In the genomic region with DNA sequence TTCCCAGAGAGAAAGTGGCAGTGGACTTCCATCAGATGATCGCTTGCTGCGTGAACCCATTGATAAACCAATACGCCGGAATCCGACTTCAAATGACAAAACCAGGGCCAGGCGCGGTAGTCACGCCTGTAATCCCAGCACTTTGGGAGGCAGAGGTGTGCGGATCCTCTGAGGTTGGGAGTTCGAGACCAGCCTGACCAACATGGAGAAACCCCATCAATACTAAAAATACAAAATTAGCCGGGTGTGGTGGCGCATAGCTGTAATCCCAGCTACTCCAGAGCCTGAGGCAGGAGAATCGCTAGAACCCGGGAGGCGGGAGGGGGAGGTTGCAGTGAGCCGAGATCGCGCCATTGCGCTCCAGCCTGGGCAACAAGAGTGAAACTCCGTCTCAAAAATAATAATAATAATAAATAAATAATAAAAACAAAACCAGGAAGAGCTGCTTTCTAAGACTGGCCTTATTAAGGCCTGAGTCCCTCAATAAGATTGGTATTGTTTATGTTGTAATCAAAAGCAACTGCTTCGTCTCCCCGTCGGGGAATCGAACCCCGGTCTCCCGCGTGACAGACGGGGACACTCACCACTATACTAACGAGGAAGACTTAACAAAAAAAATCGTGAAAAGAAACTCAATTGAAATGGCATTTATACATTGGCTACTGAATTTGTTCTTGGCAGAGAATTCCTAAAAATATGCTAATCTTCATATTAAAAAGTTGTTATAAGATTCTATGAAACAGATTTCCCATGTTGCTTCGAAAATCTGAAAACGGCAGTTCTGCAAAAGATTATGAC, we compare ENCODE assay signal across 2 cellular contexts.
TF ChIP-seq lines count a peak whose summit lies in the region.

No MANE protein-coding gene starts in this region.

TF ChIP-seq in HepG2, 621 proteins besides CTCF, POLR2A, EP300 and RAD21 (continued from another document and continues in another):
- TF ChIP-seq MBD4 (IDR thresholded peaks at IDR 0.05; ENCODE audit: borderline replicate concordance, low read length) (0 out of 2 replicates have a peak, but pooled peaks have one; percentile 35), GATAD1 (CRISPR knock-in tag; IDR thresholded peaks at IDR 0.05) (0 out of 2 replicates have a peak, but pooled peaks have one; percentile 26), ZNF3 (CRISPR knock-in tag; IDR thresholded peaks at IDR 0.05) (no peak), U2AF2 (IDR thresholded peaks at IDR 0.05; ENCODE audit: low read depth, low read length) (no peak), SMAD3 (CRISPR knock-in tag; IDR thresholded peaks at IDR 0.05) (no peak), BCL6 (CRISPR knock-in tag; IDR thresholded peaks at IDR 0.05) (0 out of 2 replicates have a peak, but pooled peaks have one; percentile 18), RXRA (CRISPR knock-in tag; IDR thresholded peaks at IDR 0.05) (no peak), NCOA1 (CRISPR knock-in tag; IDR thresholded peaks at IDR 0.05) (no peak), ZNF572 (CRISPR knock-in tag; IDR thresholded peaks at IDR 0.05) (no peak), PRPF4 (IDR thresholded peaks at IDR 0.05; ENCODE audit: low read depth, low read length, poor library complexity, severe bottlenecking) (peak; percentile 86), ZNF24 (IDR thresholded peaks at IDR 0.05) (peak; percentile 95)
- TF ChIP-seq, protein P1, sequence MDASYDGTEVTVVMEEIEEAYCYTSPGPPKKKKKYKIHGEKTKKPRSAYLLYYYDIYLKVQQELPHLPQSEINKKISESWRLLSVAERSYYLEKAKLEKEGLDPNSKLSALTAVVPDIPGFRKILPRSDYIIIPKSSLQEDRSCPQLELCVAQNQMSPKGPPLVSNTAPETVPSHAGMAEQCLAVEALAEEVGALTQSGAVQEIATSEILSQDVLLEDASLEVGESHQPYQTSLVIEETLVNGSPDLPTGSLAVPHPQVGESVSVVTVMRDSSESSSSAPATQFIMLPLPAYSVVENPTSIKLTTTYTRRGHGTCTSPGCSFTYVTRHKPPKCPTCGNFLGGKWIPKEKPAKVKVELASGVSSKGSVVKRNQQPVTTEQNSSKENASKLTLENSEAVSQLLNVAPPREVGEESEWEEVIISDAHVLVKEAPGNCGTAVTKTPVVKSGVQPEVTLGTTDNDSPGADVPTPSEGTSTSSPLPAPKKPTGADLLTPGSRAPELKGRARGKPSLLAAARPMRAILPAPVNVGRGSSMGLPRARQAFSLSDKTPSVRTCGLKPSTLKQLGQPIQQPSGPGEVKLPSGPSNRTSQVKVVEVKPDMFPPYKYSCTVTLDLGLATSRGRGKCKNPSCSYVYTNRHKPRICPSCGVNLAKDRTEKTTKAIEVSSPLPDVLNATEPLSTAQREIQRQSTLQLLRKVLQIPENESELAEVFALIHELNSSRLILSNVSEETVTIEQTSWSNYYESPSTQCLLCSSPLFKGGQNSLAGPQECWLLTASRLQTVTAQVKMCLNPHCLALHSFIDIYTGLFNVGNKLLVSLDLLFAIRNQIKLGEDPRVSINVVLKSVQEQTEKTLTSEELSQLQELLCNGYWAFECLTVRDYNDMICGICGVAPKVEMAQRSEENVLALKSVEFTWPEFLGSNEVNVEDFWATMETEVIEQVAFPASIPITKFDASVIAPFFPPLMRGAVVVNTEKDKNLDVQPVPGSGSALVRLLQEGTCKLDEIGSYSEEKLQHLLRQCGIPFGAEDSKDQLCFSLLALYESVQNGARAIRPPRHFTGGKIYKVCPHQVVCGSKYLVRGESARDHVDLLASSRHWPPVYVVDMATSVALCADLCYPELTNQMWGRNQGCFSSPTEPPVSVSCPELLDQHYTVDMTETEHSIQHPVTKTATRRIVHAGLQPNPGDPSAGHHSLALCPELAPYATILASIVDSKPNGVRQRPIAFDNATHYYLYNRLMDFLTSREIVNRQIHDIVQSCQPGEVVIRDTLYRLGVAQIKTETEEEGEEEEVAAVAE (CRISPR knock-in tag; IDR thresholded peaks at IDR 0.05; ENCODE audit: borderline replicate concordance) = no peak
- TF ChIP-seq, protein P2, sequence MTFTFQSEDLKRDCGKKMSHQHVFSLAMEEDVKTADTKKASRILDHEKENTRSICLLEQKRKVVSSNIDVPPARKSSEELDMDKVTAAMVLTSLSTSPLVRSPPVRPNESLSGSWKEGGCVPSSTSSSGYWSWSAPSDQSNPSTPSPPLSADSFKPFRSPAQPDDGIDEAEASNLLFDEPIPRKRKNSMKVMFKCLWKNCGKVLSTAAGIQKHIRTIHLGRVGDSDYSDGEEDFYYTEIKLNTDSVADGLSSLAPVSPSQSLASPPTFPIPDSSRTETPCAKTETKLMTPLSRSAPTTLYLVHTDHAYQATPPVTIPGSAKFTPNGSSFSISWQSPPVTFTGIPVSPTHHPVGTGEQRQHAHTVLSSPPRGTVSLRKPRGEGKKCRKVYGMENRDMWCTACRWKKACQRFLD (CRISPR knock-in tag; IDR thresholded peaks at IDR 0.05; ENCODE audit: borderline replicate concordance) = no peak
- TF ChIP-seq, protein P3, sequence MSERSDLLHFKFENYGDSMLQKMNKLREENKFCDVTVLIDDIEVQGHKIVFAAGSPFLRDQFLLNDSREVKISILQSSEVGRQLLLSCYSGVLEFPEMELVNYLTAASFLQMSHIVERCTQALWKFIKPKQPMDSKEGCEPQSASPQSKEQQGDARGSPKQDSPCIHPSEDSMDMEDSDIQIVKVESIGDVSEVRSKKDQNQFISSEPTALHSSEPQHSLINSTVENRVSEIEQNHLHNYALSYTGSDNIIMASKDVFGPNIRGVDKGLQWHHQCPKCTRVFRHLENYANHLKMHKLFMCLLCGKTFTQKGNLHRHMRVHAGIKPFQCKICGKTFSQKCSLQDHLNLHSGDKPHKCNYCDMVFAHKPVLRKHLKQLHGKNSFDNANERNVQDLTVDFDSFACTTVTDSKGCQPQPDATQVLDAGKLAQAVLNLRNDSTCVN (CRISPR knock-in tag; IDR thresholded peaks at IDR 0.05; ENCODE audit: borderline replicate concordance) = no peak
- TF ChIP-seq, protein P4, sequence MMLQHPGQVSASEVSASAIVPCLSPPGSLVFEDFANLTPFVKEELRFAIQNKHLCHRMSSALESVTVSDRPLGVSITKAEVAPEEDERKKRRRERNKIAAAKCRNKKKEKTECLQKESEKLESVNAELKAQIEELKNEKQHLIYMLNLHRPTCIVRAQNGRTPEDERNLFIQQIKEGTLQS (CRISPR knock-in tag; IDR thresholded peaks at IDR 0.05) = no peak
- TF ChIP-seq, protein P5, sequence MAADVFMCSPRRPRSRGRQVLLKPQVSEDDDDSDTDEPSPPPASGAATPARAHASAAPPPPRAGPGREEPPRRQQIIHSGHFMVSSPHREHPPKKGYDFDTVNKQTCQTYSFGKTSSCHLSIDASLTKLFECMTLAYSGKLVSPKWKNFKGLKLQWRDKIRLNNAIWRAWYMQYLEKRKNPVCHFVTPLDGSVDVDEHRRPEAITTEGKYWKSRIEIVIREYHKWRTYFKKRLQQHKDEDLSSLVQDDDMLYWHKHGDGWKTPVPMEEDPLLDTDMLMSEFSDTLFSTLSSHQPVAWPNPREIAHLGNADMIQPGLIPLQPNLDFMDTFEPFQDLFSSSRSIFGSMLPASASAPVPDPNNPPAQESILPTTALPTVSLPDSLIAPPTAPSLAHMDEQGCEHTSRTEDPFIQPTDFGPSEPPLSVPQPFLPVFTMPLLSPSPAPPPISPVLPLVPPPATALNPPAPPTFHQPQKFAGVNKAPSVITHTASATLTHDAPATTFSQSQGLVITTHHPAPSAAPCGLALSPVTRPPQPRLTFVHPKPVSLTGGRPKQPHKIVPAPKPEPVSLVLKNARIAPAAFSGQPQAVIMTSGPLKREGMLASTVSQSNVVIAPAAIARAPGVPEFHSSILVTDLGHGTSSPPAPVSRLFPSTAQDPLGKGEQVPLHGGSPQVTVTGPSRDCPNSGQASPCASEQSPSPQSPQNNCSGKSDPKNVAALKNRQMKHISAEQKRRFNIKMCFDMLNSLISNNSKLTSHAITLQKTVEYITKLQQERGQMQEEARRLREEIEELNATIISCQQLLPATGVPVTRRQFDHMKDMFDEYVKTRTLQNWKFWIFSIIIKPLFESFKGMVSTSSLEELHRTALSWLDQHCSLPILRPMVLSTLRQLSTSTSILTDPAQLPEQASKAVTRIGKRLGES (CRISPR knock-in tag; IDR thresholded peaks at IDR 0.05; ENCODE audit: borderline replicate concordance) = no peak

TF ChIP-seq in K562, 482 proteins besides CTCF, POLR2A, EP300 and RAD21 (continued from another document and continues in another):
- TF ChIP-seq, protein P6, sequence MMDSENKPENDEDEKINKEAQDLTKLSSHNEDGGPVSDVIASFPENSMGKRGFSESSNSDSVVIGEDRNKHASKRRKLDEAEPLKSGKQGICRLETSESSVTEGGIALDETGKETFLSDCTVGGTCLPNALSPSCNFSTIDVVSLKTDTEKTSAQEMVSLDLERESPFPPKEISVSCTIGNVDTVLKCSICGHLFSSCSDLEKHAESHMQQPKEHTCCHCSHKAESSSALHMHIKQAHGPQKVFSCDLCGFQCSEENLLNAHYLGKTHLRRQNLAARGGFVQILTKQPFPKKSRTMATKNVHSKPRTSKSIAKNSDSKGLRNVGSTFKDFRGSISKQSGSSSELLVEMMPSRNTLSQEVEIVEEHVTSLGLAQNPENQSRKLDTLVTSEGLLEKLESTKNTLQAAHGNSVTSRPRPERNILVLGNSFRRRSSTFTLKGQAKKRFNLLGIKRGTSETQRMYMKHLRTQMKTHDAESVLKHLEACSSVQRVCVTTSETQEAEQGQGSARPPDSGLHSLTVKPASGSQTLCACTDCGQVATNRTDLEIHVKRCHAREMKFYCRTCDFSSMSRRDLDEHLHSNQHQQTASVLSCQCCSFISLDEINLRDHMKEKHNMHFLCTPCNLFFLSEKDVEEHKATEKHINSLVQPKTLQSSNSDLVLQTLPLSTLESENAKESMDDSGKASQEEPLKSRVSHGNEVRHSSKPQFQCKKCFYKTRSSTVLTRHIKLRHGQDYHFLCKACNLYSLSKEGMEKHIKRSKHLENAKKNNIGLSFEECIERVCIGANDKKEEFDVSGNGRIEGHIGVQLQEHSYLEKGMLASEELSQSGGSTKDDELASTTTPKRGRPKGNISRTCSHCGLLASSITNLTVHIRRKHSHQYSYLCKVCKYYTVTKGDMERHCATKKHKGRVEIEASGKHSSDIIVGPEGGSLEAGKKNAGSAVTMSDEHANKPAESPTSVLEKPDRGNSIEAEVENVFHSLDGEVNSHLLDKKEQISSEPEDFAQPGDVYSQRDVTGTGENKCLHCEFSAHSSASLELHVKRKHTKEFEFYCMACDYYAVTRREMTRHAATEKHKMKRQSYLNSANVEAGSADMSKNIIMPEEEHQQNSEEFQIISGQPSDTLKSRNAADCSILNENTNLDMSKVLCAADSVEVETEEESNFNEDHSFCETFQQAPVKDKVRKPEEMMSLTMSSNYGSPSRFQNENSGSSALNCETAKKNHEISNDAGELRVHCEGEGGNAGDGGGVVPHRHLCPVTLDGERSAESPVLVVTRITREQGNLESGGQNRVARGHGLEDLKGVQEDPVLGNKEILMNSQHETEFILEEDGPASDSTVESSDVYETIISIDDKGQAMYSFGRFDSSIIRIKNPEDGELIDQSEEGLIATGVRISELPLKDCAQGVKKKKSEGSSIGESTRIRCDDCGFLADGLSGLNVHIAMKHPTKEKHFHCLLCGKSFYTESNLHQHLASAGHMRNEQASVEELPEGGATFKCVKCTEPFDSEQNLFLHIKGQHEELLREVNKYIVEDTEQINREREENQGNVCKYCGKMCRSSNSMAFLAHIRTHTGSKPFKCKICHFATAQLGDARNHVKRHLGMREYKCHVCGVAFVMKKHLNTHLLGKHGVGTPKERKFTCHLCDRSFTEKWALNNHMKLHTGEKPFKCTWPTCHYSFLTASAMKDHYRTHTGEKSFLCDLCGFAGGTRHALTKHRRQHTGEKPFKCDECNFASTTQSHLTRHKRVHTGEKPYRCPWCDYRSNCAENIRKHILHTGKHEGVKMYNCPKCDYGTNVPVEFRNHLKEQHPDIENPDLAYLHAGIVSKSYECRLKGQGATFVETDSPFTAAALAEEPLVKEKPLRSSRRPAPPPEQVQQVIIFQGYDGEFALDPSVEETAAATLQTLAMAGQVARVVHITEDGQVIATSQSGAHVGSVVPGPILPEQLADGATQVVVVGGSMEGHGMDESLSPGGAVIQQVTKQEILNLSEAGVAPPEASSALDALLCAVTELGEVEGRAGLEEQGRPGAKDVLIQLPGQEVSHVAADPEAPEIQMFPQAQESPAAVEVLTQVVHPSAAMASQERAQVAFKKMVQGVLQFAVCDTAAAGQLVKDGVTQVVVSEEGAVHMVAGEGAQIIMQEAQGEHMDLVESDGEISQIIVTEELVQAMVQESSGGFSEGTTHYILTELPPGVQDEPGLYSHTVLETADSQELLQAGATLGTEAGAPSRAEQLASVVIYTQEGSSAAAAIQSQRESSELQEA (IDR thresholded peaks at IDR 0.05; ENCODE audit: low read depth) = peak; percentile 72
- TF ChIP-seq RB1 (IDR thresholded peaks at IDR 0.05; ENCODE audit: low read depth) (peak; percentile 41; the same call in 1 of the 2 replicates), TEAD4 (IDR thresholded peaks at IDR 0.05; ENCODE audit: low read length) (peak; percentile 82), TEAD4 (CRISPR knock-in tag; IDR thresholded peaks at IDR 0.05; ENCODE audit: borderline replicate concordance) (no peak), CBX3 (IDR thresholded peaks at IDR 0.05; ENCODE audit: borderline replicate concordance in 1 of 2, low read length in 2 of 2) (peak in 1 of 2 experiments; percentile 73; a peak in 1 of 3 replicates), RFX5 (IDR thresholded peaks at IDR 0.05; ENCODE audit: low read depth, low read length) (peak; percentile 56; the same call in 1 of the 2 replicates), BRD4 (IDR thresholded peaks at IDR 0.05) (peak; percentile 90; the same call in 1 of the 2 replicates)
- TF ChIP-seq, protein P7, sequence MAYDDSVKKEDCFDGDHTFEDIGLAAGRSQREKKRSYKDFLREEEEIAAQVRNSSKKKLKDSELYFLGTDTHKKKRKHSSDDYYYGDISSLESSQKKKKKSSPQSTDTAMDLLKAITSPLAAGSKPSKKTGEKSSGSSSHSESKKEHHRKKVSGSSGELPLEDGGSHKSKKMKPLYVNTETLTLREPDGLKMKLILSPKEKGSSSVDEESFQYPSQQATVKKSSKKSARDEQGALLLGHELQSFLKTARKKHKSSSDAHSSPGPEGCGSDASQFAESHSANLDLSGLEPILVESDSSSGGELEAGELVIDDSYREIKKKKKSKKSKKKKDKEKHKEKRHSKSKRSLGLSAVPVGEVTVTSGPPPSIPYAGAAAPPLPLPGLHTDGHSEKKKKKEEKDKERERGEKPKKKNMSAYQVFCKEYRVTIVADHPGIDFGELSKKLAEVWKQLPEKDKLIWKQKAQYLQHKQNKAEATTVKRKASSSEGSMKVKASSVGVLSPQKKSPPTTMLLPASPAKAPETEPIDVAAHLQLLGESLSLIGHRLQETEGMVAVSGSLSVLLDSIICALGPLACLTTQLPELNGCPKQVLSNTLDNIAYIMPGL (CRISPR knock-in tag; IDR thresholded peaks at IDR 0.05) = peak; percentile 60; the same call in 1 of the 2 replicates
- TF ChIP-seq, protein P8, sequence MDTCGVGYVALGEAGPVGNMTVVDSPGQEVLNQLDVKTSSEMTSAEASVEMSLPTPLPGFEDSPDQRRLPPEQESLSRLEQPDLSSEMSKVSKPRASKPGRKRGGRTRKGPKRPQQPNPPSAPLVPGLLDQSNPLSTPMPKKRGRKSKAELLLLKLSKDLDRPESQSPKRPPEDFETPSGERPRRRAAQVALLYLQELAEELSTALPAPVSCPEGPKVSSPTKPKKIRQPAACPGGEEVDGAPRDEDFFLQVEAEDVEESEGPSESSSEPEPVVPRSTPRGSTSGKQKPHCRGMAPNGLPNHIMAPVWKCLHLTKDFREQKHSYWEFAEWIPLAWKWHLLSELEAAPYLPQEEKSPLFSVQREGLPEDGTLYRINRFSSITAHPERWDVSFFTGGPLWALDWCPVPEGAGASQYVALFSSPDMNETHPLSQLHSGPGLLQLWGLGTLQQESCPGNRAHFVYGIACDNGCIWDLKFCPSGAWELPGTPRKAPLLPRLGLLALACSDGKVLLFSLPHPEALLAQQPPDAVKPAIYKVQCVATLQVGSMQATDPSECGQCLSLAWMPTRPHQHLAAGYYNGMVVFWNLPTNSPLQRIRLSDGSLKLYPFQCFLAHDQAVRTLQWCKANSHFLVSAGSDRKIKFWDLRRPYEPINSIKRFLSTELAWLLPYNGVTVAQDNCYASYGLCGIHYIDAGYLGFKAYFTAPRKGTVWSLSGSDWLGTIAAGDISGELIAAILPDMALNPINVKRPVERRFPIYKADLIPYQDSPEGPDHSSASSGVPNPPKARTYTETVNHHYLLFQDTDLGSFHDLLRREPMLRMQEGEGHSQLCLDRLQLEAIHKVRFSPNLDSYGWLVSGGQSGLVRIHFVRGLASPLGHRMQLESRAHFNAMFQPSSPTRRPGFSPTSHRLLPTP (IDR thresholded peaks at IDR 0.05; ENCODE audit: borderline replicate concordance, extremely low read depth, insufficient read length) = peak; percentile 98
